1 cellular context compared by ENCODE assay signal in genomic region chr1:36650200-36651065, GRCh38.
TF ChIP-seq lines count a peak whose summit lies in the region.

No MANE protein-coding gene starts in this region.

TF ChIP-seq in HepG2, 621 proteins besides CTCF, POLR2A, EP300 and RAD21 (continued from another document):
- no peak for TF ChIP-seq ZNF343 (CRISPR knock-in tag; IDR thresholded peaks at IDR 0.05)
